ENCODE assay signal across 9 cellular contexts in the genomic region with DNA sequence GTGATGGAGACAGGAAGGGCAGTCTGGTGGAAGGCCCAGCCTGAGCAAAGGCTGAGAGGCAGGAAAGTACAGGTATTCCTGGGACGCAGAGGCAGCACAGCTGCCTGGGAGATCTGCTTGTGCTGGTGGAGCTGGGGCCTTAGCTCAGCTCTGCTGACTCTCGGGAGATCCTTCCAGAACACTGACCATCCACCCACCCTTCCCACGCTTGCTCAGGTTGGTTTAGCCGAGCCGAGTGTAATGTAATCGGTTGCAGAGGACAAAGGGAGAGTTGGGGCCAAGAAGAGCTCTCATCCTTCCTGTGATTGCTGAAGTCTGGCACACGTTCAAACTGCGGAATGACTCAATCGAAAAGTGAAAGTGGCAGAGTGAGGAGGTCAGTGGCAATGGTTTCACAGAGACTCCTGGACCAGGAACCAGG. TPM values are rescaled to one million over a fixed set of nuclear protein-coding genes. Genes with fewer than 3 reads are reported as not detected.
A peak's percentile ranks its signal among the peaks of the same experiment; 100 is the strongest.
DNase-seq lines count a peak whose midpoint lies in the region; ATAC-seq and TF ChIP-seq lines count a peak whose summit lies in the region.
"Had no signal": no experiment of that assay in that cellular context is flagged by ENCODE, and none has a peak within 500 bp of the region (broad histone marks: within the 10 kb centered on the region; RNA-seq: fewer than 3 reads in every experiment).

No MANE protein-coding gene starts in this region.

- H3K9ac ChIP-seq in subcutaneous abdominal adipose tissue (ENCODE audit: low read length in 5 of 5), result no peak overlapping the region

- H3F3A ChIP-seq in PC-9 (ENCODE audit: insufficient read depth, low read depth), result peaks cover 43% of the 10 kb centered on the region

- H3K27ac ChIP-seq in PC-9, result peak overlapping the region; percentile 86
- no peak overlapping the region for H3K27ac ChIP-seq in subcutaneous abdominal adipose tissue (ENCODE audit: low read depth, low read length)

- H3K36me3 ChIP-seq in PC-9 (ENCODE audit: low read depth) (no peaks in the 10 kb centered on the region), subcutaneous abdominal adipose tissue (ENCODE audit: control insufficient read depth in 5 of 5, insufficient read depth in 5 of 5, low read length in 5 of 5) (no peaks in the 10 kb centered on the region)

- H3K79me2 ChIP-seq in PC-9 (ENCODE audit: low read depth), result no peaks in the 10 kb centered on the region

- ATAC-seq in HG02623 (IDR thresholded peaks at IDR 0.05; ENCODE audit: unreplicated experiment), result no peak

- intact Hi-C loops in PC-9 (cut with micrococcal nuclease; ENCODE audit: unreplicated experiment), result loop anchor here (1.0 to 5.0 kb wide), 2 partner anchors 35 to 110 kb away; no protein-coding TSS in a partner anchor

- no TSS peak for BruUV-seq in PC-9 (replicated peaks; lab: Mats Ljungman, UMichigan)

- H3K9me3 ChIP-seq in PC-9 (ENCODE audit: insufficient read depth, low read depth), result no peaks in the 10 kb centered on the region
- H3K9me3 ChIP-seq in subcutaneous abdominal adipose tissue (ENCODE audit: control insufficient read depth in 5 of 5, low read length in 5 of 5), result no peaks in the 10 kb centered on the region

- TF ChIP-seq CTCF in PC-9 (conservative IDR thresholded peaks at IDR 0.05) (no peak), fibroblast of villous mesenchyme (IDR thresholded peaks at IDR 0.05; ENCODE audit: insufficient read depth, low read depth, low read length) (no peak), GM10248 (IDR thresholded peaks at IDR 0.05; ENCODE audit: control extremely low read depth, extremely low read depth, low read depth, missing control alignments) (no peak)

- H3K4me3 ChIP-seq in PC-9 (no peak overlapping the region), fibroblast of villous mesenchyme (ENCODE audit: low read depth, low read length) (no peak overlapping the region), subcutaneous abdominal adipose tissue (ENCODE audit: low read depth in 1 of 5, low read length in 5 of 5) (peak overlapping the region in 3 of 5 donors; percentile 7 to 29 (median 8))

- peak; percentile 11 to 44 for DNase-seq in NOMO-1 (lab: John Stamatoyannopoulos, UW; ENCODE audit: unreplicated experiment in 2 of 2)
- DNase-seq in NOMO-1 treated with dmso at 0.1 percent for 144 hours (lab: John Stamatoyannopoulos, UW; ENCODE audit: unreplicated experiment), result no peak
- DNase-seq in PC-9, result peak; percentile 80 to 86
- DNase-seq in fibroblast of villous mesenchyme (ENCODE audit: low read depth), result peak; percentile 89
- DNase-seq in GM10248 (ENCODE audit: extremely low spot score), result no peak
- DNase-seq in stimulated activated CD4-positive, alpha-beta T cell treated with anti-CD3 and anti-CD28 coated beads, Interleukin-2, amount 100 ng/mL, for 24 hours, result no peak

- H3K4me1 ChIP-seq in PC-9 (replicated peaks; ENCODE audit: insufficient read depth), result peaks cover 86% of the 10 kb centered on the region
- peaks cover 0 to 9% (median 8%) of the 10 kb centered on the region in 5 donors for H3K4me1 ChIP-seq in subcutaneous abdominal adipose tissue (ENCODE audit: control insufficient read depth in 5 of 5, insufficient read depth in 5 of 5, low read length in 5 of 5)

- no peaks in the 10 kb centered on the region for H4K20me1 ChIP-seq in PC-9 (ENCODE audit: insufficient read depth)

- no peak overlapping the region for H2AFZ ChIP-seq in PC-9

- POLR2A ChIA-PET in PC-9 (lab: Charles Lee; ENCODE audit: unreplicated experiment) (interaction anchor here (0.6 kb wide), 1 partner anchor 16 kb away, joined by 3 read pairs; no protein-coding TSS in a partner anchor), GM10248 (lab: Yijun Ruan, JAX) (no interaction called here)

- H3K27me3 ChIP-seq in PC-9 (ENCODE audit: insufficient read depth, low read depth), result no peaks in the 10 kb centered on the region
- peaks cover 0 to 2% (median 0%) of the 10 kb centered on the region in 5 donors for H3K27me3 ChIP-seq in subcutaneous abdominal adipose tissue (ENCODE audit: control insufficient read depth in 5 of 5, insufficient read depth in 4 of 5, low read length in 5 of 5)

- no peaks in the 10 kb centered on the region for H3K9me2 ChIP-seq in PC-9 (ENCODE audit: insufficient read depth)

- H3K4me2 ChIP-seq in PC-9, result peak overlapping the region; percentile 68

- CTCF ChIA-PET in PC-9 (lab: Charles Lee), result interaction anchor here (1.0 kb wide), 1 partner anchor 11 kb away, joined by 4 read pairs; no protein-coding TSS in a partner anchor
- CTCF ChIA-PET in GM10248 (lab: Yijun Ruan, JAX), result no interaction called here

RNA-seq across cellular contexts. Expression of gene GPR78, which starts 43.1 kb away (rescaled TPM):
- total RNA-seq in PC-9 (2021) (56.6 and 68.2 TPM in 2 replicates), fibroblast of villous mesenchyme (0.97 and 2.2 TPM in 2 replicates)
- total RNA-seq: neural crest cell had no signal

RNA-seq across cellular contexts. Expression of gene CPZ, which starts 55.5 kb away (rescaled TPM):
- 9.1 and 12.1 TPM in 2 replicates for total RNA-seq in PC-9 (2021)
- total RNA-seq in fibroblast of villous mesenchyme, result 15.5 and 19.0 TPM in 2 replicates
- total RNA-seq: neural crest cell had no signal

Comparison
In these comparisons a context has a peak if more than half of its experiments do, and no peak if none do; other contexts are left out.
1. DNase-seq: peak in NOMO-1 (2 of 2), PC-9 (2 of 2) and fibroblast of villous mesenchyme (single experiment); none in NOMO-1 treated with dmso at 0.1 percent for 144 hours (single experiment), GM10248 (single experiment) and stimulated activated CD4-positive, alpha-beta T cell treated with anti-CD3 and anti-CD28 coated beads, Interleukin-2, amount 100 ng/mL, for 24 hours (0 of 2).
2. H3K4me3 ChIP-seq: peak in subcutaneous abdominal adipose tissue (3 of 5); none in PC-9 (single experiment) and fibroblast of villous mesenchyme (single experiment).
3. RNA of gene GPR78, which starts 43.1 kb away (total RNA-seq): 56.6 to 68.2 TPM in PC-9; 0.97 to 2.2 TPM in fibroblast of villous mesenchyme; every median in the first group is over 10 times any median in the second.